Comparison of ENCODE assay signal across 10 cellular contexts in genomic region chr15:40100947-40101905, GRCh38. TPM values are rescaled to one million over a fixed set of nuclear protein-coding genes. Genes with fewer than 3 reads are reported as not detected.
DNase-seq lines count a peak whose midpoint lies in the region; ATAC-seq and TF ChIP-seq lines count a peak whose summit lies in the region.
"Had no signal": no experiment of that assay in that cellular context is flagged by ENCODE, and none has a peak within 500 bp of the region (broad histone marks: within the 10 kb centered on the region; RNA-seq: fewer than 3 reads in every experiment).

No MANE protein-coding gene starts in this region.

- H2BK15ac ChIP-seq in H9 (ENCODE audit: low read depth, low read length): no peak overlapping the region

- H3K36me3 ChIP-seq in DOHH2 (ENCODE audit: control insufficient read depth, low read length) (peaks cover 53% of the 10 kb centered on the region), colonic mucosa (no peaks in the 10 kb centered on the region), psoas muscle (ENCODE audit: insufficient read depth in 1 of 2, low read depth in 1 of 2) (no peaks in the 10 kb centered on the region), adrenal gland (replicated peaks in 1 of 2) (no peaks in the 10 kb centered on the region)

- H3K9ac ChIP-seq in colonic mucosa (ENCODE audit: low read depth in 2 of 2, low read length in 2 of 2) (no peak overlapping the region), H9 (ENCODE audit: extremely low read depth, insufficient read length, low read length) (no peak overlapping the region)

- H2BK120ac ChIP-seq in H9 (ENCODE audit: low read depth, low read length, poor library complexity, severe bottlenecking): no peak overlapping the region

- peaks cover 36% of the 10 kb centered on the region for H3F3A ChIP-seq in DOHH2 (ENCODE audit: control insufficient read depth, insufficient read depth)

- H3K9me2 ChIP-seq in DOHH2 (replicated peaks; ENCODE audit: control insufficient read depth, low read length): no peaks in the 10 kb centered on the region

- H2BK12ac ChIP-seq in H9 (ENCODE audit: insufficient read length, low read depth, low read length): no peak overlapping the region

- 55 to 67% (median 58%) methylated on average over 6 of the region's 6 CpGs for WGBS in psoas muscle, 3 donors
- 73 to 80% (median 76%) methylated on average over 5 to 6 of the region's 6 CpGs for WGBS in adrenal gland, 4 donors
- WGBS in H9 (ENCODE audit: extremely low coverage, insufficient read length, low lambda C conversion rate): no CpG with 5 or more reads among the region's 6 CpGs

- intact Hi-C loops in colonic mucosa (cut with DNase I) (no loop called here), psoas muscle (cut with DNase I) (loop anchor here (5.0 to 10.0 kb wide), 2 partner anchors 34 to 316 kb away; partner anchors contain the start of gene FSIP1 (in 1 of the 2)), adrenal gland (cut with DNase I) (loop anchor here in 1 of 2 donors (5.0 kb wide), 1 partner anchor 49 kb away; no protein-coding TSS in a partner anchor)

- ATAC-seq in psoas muscle: no peak
- ATAC-seq in HG02884 (IDR thresholded peaks at IDR 0.05; ENCODE audit: unreplicated experiment): no peak

- no peak overlapping the region for H4K91ac ChIP-seq in H9 (ENCODE audit: insufficient read length, low read depth, low read length)

- TF ChIP-seq CTCF in DOHH2 (IDR thresholded peaks at IDR 0.05; ENCODE audit: low read depth, low read length, poor library complexity, severe bottlenecking) (no peak), colonic mucosa (IDR thresholded peaks at IDR 0.05) (no peak), psoas muscle (IDR thresholded peaks at IDR 0.05) (no peak), adrenal gland (IDR thresholded peaks at IDR 0.05) (no peak), H9 (conservative IDR thresholded peaks at IDR 0.05) (no peak)

- H3K4me3 ChIP-seq in DOHH2 (ENCODE audit: low read length) (peak overlapping the region; percentile 60), colonic mucosa (no peak overlapping the region), psoas muscle (no peak overlapping the region), adrenal gland (no peak overlapping the region)

- H3K4ac ChIP-seq in H9 (ENCODE audit: low read depth, low read length): no peak overlapping the region

- H3K27me3 ChIP-seq in DOHH2 (ENCODE audit: control insufficient read depth, low read length) (no peaks in the 10 kb centered on the region), colonic mucosa (no peaks in the 10 kb centered on the region), psoas muscle (ENCODE audit: insufficient read depth in 3 of 3, low read length in 2 of 3) (no peaks in the 10 kb centered on the region), adrenal gland (no peaks in the 10 kb centered on the region), H9 (ENCODE audit: insufficient read depth, low read length) (no peaks in the 10 kb centered on the region)

- no peak overlapping the region for H3T11ph ChIP-seq in H9 (ENCODE audit: low read length)

- DNase-seq in MV-4-11 (lab: John Stamatoyannopoulos, UW) (peak; percentile 49), colonic mucosa (no peak), psoas muscle (no peak), adrenal gland (no peak), H9 (no peak), DMS 273 treated with DMSO at 0.1 percent for 48 hours (lab: John Stamatoyannopoulos, UW) (no peak)
- DNase-seq: dermis blood vessel endothelial cell, NCI-H1105 had no signal

- H2AK5ac ChIP-seq in H9 (ENCODE audit: insufficient read length, low read length): no peak overlapping the region

- H3K79me1 ChIP-seq in H9 (ENCODE audit: insufficient read depth, low read depth, low read length, poor library complexity, severe bottlenecking): no peaks in the 10 kb centered on the region

- H2AFZ ChIP-seq in H9 (ENCODE audit: low read length): no peak overlapping the region

- H3K23ac ChIP-seq in H9 (ENCODE audit: insufficient read length, low read depth, low read length): no peak overlapping the region

- no peaks in the 10 kb centered on the region for H3K9me3 ChIP-seq in DOHH2 (ENCODE audit: control insufficient read depth, insufficient read depth, low read length)
- no peaks in the 10 kb centered on the region for H3K9me3 ChIP-seq in colonic mucosa
- no peaks in the 10 kb centered on the region for H3K9me3 ChIP-seq in psoas muscle
- no peaks in the 10 kb centered on the region for H3K9me3 ChIP-seq in adrenal gland (replicated peaks in 1 of 3)
- no peaks in the 10 kb centered on the region for H3K9me3 ChIP-seq in H9 (ENCODE audit: control insufficient read depth, low read depth, low read length)

- H3K56ac ChIP-seq in H9 (ENCODE audit: insufficient read length, low read depth, low read length): no peak overlapping the region

- no peak overlapping the region for H3K18ac ChIP-seq in H9 (ENCODE audit: insufficient read length, low read depth, low read length)

- peak overlapping the region in 1 of 3 experiments; percentile 89; a peak in 2 of 7 replicates for H3K27ac Mint-ChIP-seq in H9

- H3K27ac ChIP-seq in DOHH2 (ENCODE audit: low read depth, low read length) (peak overlapping the region; percentile 98), colonic mucosa (peak overlapping the region; percentile 8), psoas muscle (peak overlapping the region; percentile 93), adrenal gland (peak overlapping the region in 2 of 5 donors; percentile 44 to 70), H9 (ENCODE audit: insufficient read length, low read depth, low read length) (no peak overlapping the region)

- no peak overlapping the region for H4K8ac ChIP-seq in H9 (replicated peaks; ENCODE audit: insufficient read length, low read depth, low read length)

- H2BK20ac ChIP-seq in H9 (ENCODE audit: low read depth, low read length, poor library complexity, severe bottlenecking): no peak overlapping the region

- H3K14ac ChIP-seq in H9 (ENCODE audit: insufficient read depth, low read length): no peak overlapping the region

- H4K5ac ChIP-seq in H9 (ENCODE audit: insufficient read length, low read depth, low read length): no peak overlapping the region

- no peak for TF ChIP-seq POLR2A in adrenal gland (IDR thresholded peaks at IDR 0.05)

- H3K4me1 Mint-ChIP-seq in H9: peaks cover 78 to 89% of the 10 kb centered on the region in 2 experiments

- H3K4me2 ChIP-seq in DOHH2 (ENCODE audit: low read length) (peak overlapping the region; percentile 97), H9 (ENCODE audit: insufficient read depth, insufficient read length, low read length) (no peak overlapping the region)

- no peak overlapping the region for H3K4me3 Mint-ChIP-seq in H9

- no peak overlapping the region for H2BK5ac ChIP-seq in H9 (ENCODE audit: insufficient read length, low read length)

- peaks cover 12 to 53% (median 14%) of the 10 kb centered on the region in 3 experiments for H3K36me3 Mint-ChIP-seq in H9 (ENCODE audit: insufficient read depth in 1 of 3, low read depth in 3 of 3)

- no peaks in the 10 kb centered on the region; a peak in 1 of 5 replicates for H3K9me3 Mint-ChIP-seq in H9

- H4K20me1 ChIP-seq in DOHH2 (ENCODE audit: control insufficient read depth, insufficient read depth, low read depth, low read length) (no peaks in the 10 kb centered on the region), H9 (ENCODE audit: control insufficient read depth, insufficient read depth, insufficient read length) (no peaks in the 10 kb centered on the region)

- H3K27me3 Mint-ChIP-seq in H9 (ENCODE audit: low read depth): peaks cover 4% of the 10 kb centered on the region

- H3K79me2 ChIP-seq in DOHH2 (ENCODE audit: control insufficient read depth, low read length): peaks cover 40% of the 10 kb centered on the region
- no peaks in the 10 kb centered on the region for H3K79me2 ChIP-seq in H9 (ENCODE audit: insufficient read depth, low read length)

- peaks cover 5% of the 10 kb centered on the region for H3K23me2 ChIP-seq in H9 (ENCODE audit: insufficient read length, low read depth, low read length, poor library complexity, severe bottlenecking)

- H3K4me1 ChIP-seq in DOHH2 (ENCODE audit: control insufficient read depth, low read length) (peaks cover 99% of the 10 kb centered on the region), colonic mucosa (peaks cover 60% of the 10 kb centered on the region), psoas muscle (peaks cover 94% of the 10 kb centered on the region), adrenal gland (replicated peaks in 1 of 2) (peaks cover 48 to 96% of the 10 kb centered on the region in 2 donors), H9 (ENCODE audit: insufficient read depth, low read length) (peaks cover 36% of the 10 kb centered on the region; the same call in 1 of the 2 replicates)

RNA-seq across cellular contexts. Expression of gene BMF, which starts 7.5 kb away (rescaled TPM):
- total RNA-seq in colonic mucosa (10 to 100 TPM in 1 of 2 donors, 1 to 10 TPM in 1; 5.0 to 11.6 TPM), psoas muscle (1 to 10 TPM; 1.5 to 5.9 (median 3.7) TPM), adrenal gland (10 to 100 TPM in 3 of 8 donors, 1 to 10 TPM in 5; 4.8 to 12.8 (median 7.7) TPM), H9 (2021) (13.2 and 15.0 TPM in 2 replicates)
- polyA plus RNA-seq in psoas muscle (1 to 10 TPM in 2 of 3 donors, under 1 TPM in 1; 0.65 to 7.2 (median 3.4) TPM), adrenal gland (1 to 10 TPM; 1.3 to 9.3 (median 2.5) TPM)

RNA-seq across cellular contexts. Expression of gene BUB1B, which starts 59.6 kb away (rescaled TPM):
- 10 to 100 TPM; 10.2 to 48.3 TPM for total RNA-seq in colonic mucosa
- total RNA-seq in psoas muscle: 1 to 10 TPM in 1 of 4 donors, under 1 TPM in 1, not detected in 2; 0.71 to 1.0 TPM
- under 1 TPM in 2 of 3 donors, not detected in 1; 0.10 to 0.42 TPM for polyA plus RNA-seq in psoas muscle
- 1 to 10 TPM; 1.1 to 3.5 (median 2.6) TPM for total RNA-seq in adrenal gland
- 1 to 10 TPM in 2 of 3 donors, under 1 TPM in 1; 0.81 to 2.9 (median 1.4) TPM for polyA plus RNA-seq in adrenal gland
- 83.2 and 86.5 TPM in 2 replicates for total RNA-seq in H9 (2021)
